ENCODE assay signal across 13 cellular contexts in the genomic region with DNA sequence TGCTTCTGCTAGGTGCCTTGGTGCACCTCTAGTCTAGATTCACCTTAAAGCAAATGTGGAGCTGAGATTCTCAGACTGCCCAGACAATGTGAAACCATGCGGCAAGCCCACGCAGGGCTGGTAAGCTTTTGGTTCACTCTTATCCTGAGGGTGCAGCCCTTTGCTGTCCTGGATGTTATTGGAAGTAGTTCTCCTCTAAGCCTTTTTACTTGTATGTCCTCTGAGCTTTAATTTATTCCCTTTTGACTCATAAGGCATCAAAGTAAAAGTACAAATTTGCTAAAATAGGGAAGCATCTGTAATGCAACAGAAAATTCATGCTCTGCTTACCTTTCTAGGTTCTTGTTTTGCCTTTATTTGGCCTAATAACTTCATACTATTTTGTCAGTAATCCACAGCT.
A peak's percentile ranks its signal among the peaks of the same experiment; 100 is the strongest.
DNase-seq lines count a peak whose midpoint lies in the region; ATAC-seq lines count a peak whose summit lies in the region.
"Had no signal": no experiment of that assay in that cellular context is flagged by ENCODE, and none has a peak within 500 bp of the region (broad histone marks: within the 10 kb centered on the region; RNA-seq: fewer than 3 reads in every experiment).

No MANE protein-coding gene starts in this region.

- peak overlapping the region; percentile 14 for H2AFZ ChIP-seq in ACC112 (ENCODE audit: low read length, unreplicated experiment)

- H3K79me2 ChIP-seq in ACC112 (ENCODE audit: control insufficient read depth, insufficient read depth, low read length, unreplicated experiment), result no peaks in the 10 kb centered on the region

- H3K4me1 ChIP-seq in ACC112 (ENCODE audit: control insufficient read depth, insufficient read depth, low read length, unreplicated experiment) (peaks cover 19% of the 10 kb centered on the region), HUES64 (ENCODE audit: insufficient read depth, low read length) (peaks cover 54% of the 10 kb centered on the region)
- H3K4me1 ChIP-seq: left lung had no signal

- H3K4me3 Mint-ChIP-seq in activated naive CD4-positive, alpha-beta T cell treated with anti-CD3 and anti-CD28 coated beads, Interleukin-2, amount 10 ng/mL, durations not matched to agents 7 days and 5 days, result no peak overlapping the region
- H3K4me3 Mint-ChIP-seq: activated naive CD8-positive, alpha-beta T cell had no signal

- H3K9me3 Mint-ChIP-seq in activated naive CD4-positive, alpha-beta T cell treated with anti-CD3 and anti-CD28 coated beads, Interleukin-2, amount 10 ng/mL, durations not matched to agents 7 days and 5 days, result no peaks in the 10 kb centered on the region

- H3K4me1 Mint-ChIP-seq in activated naive CD4-positive, alpha-beta T cell treated with anti-CD3 and anti-CD28 coated beads, Interleukin-2, amount 10 ng/mL, durations not matched to agents 7 days and 5 days, result no peaks in the 10 kb centered on the region

- H3K4me3 ChIP-seq in ACC112 (ENCODE audit: low read depth, low read length) (no peak overlapping the region), HUES64 (ENCODE audit: low read length) (no peak overlapping the region)
- H3K4me3 ChIP-seq: left lung, sigmoid colon had no signal

- peak overlapping the region; percentile 7; the same call in 1 of the 2 replicates for H3K9ac ChIP-seq in HUES64 (ENCODE audit: low read depth, low read length)

- no peak overlapping the region for H3K27ac Mint-ChIP-seq in activated naive CD4-positive, alpha-beta T cell treated with anti-CD3 and anti-CD28 coated beads, Interleukin-2, amount 10 ng/mL, durations not matched to agents 7 days and 5 days
- H3K27ac Mint-ChIP-seq: activated naive CD8-positive, alpha-beta T cell had no signal

- H3K27ac ChIP-seq in ACC112 (ENCODE audit: low read depth, low read length) (no peak overlapping the region), HUES64 (ENCODE audit: low read depth, low read length) (no peak overlapping the region)
- H3K27ac ChIP-seq: epithelial cell of prostate, left lung, sigmoid colon, WERI-Rb-1 had no signal

- no peaks in the 10 kb centered on the region for H3K36me3 Mint-ChIP-seq in activated naive CD4-positive, alpha-beta T cell treated with anti-CD3 and anti-CD28 coated beads, Interleukin-2, amount 10 ng/mL, durations not matched to agents 7 days and 5 days
- H3K36me3 Mint-ChIP-seq: activated naive CD8-positive, alpha-beta T cell had no signal

- H3K36me3 ChIP-seq in ACC112 (ENCODE audit: insufficient read depth, low read length) (no peaks in the 10 kb centered on the region), HUES64 (ENCODE audit: insufficient read depth, low read length) (0 out of 2 replicates have a peak, but pooled peaks cover 3% of the 10 kb centered on the region)
- H3K36me3 ChIP-seq: left lung, sigmoid colon, WERI-Rb-1 had no signal

- 84% methylated on average over 2 of the region's 2 CpGs for WGBS in HUES64

- CTCF ChIA-PET in activated naive CD4-positive, alpha-beta T cell treated with anti-CD3 and anti-CD28 coated beads, Interleukin-2, amount 10 ng/mL, durations not matched to agents 7 days and 5 days (lab: Charles Lee), result no interaction called here

- no peaks in the 10 kb centered on the region for H3K27me3 ChIP-seq in ACC112 (ENCODE audit: insufficient read depth, low read length)
- H3K27me3 ChIP-seq in HUES64 (ENCODE audit: insufficient read depth, low read length), result no peaks in the 10 kb centered on the region
- H3K27me3 ChIP-seq: left lung, sigmoid colon had no signal

- DNase-seq in DMS114 treated with DMSO at 0.1 percent for 48 hours (lab: John Stamatoyannopoulos, UW; ENCODE audit: unreplicated experiment), result no peak
- DNase-seq in ureter (ENCODE audit: low spot score), result no peak
- DNase-seq in stimulated activated CD4-positive, alpha-beta T cell treated with anti-CD3 and anti-CD28 coated beads, Interleukin-1b, Interleukin-23, amount 100 ng/mL, for 48 hours, result no peak
- no peak for DNase-seq in activated naive CD4-positive, alpha-beta T cell treated with anti-CD3 and anti-CD28 coated beads, Interleukin-2, amount 10 ng/mL, durations not matched to agents 7 days and 5 days
- DNase-seq: left lung, sigmoid colon, WERI-Rb-1 had no signal

- ATAC-seq in GM19395 (IDR thresholded peaks at IDR 0.05; ENCODE audit: unreplicated experiment), result peak; percentile 89
- ATAC-seq in HG02852 (IDR thresholded peaks at IDR 0.05; ENCODE audit: unreplicated experiment), result peak; percentile 89
- ATAC-seq: left lung had no signal

- no peaks in the 10 kb centered on the region for H3K9me3 ChIP-seq in HUES64 (ENCODE audit: insufficient read depth, low read depth, low read length)
- H3K9me3 ChIP-seq: left lung, sigmoid colon had no signal

- H3K27me3 Mint-ChIP-seq in activated naive CD4-positive, alpha-beta T cell treated with anti-CD3 and anti-CD28 coated beads, Interleukin-2, amount 10 ng/mL, durations not matched to agents 7 days and 5 days, result no peaks in the 10 kb centered on the region
